ENCODE assay signal across 17 cellular contexts in genomic region chr1:201544710-201545109, GRCh38.
"Had no signal": no experiment of that assay in that cellular context is flagged by ENCODE, and none has a peak within 500 bp of the region (broad histone marks: within the 10 kb centered on the region; RNA-seq: fewer than 3 reads in every experiment).

No MANE protein-coding gene starts in this region.

- H3K27me3 ChIP-seq: right atrium auricular region, tibial artery had no signal

- H3K27ac Mint-ChIP-seq: dendritic cell treated with granulocyte-macrophage colony-stimulating factor and Interleukin-4, amounts not matched to agents 40 ng/mL and 50 ng/mL, for 4 days; effector memory CD8-positive, alpha-beta T cell; naive B cell; nephron progenitor cell; stimulated activated memory B cell treated with anti-CD40 and anti-IgM and Interleukin-4, amounts not matched to agents 10 μg/mL and 1 μg/mL and 100 μg/mL, for 72 hours; stimulated activated naive CD8-positive, alpha-beta T cell treated with anti-CD3 and anti-CD28 coated beads, Interleukin-15, Interleukin-2, amounts not matched to agents 100 ng/mL and 50 ng/mL, for 24 hours had no signal

- H3K27ac ChIP-seq: epithelial cell of prostate, foreskin keratinocyte, right atrium auricular region, upper lobe of right lung had no signal

- H3K36me3 ChIP-seq: esophagus squamous epithelium, right atrium auricular region, tibial artery, upper lobe of right lung had no signal

- H3K4me3 ChIP-seq: esophagus squamous epithelium, right atrium auricular region, tibial artery, upper lobe of right lung had no signal

- H3K9me3 ChIP-seq: esophagus squamous epithelium, right atrium auricular region, tibial artery, upper lobe of right lung had no signal

- H3K9me3 Mint-ChIP-seq: dendritic cell treated with granulocyte-macrophage colony-stimulating factor and Interleukin-4, amounts not matched to agents 40 ng/mL and 50 ng/mL, for 4 days; effector memory CD8-positive, alpha-beta T cell; nephron progenitor cell; stimulated activated memory B cell treated with anti-CD40 and anti-IgM and Interleukin-4, amounts not matched to agents 10 μg/mL and 1 μg/mL and 100 μg/mL, for 72 hours; stimulated activated naive CD8-positive, alpha-beta T cell treated with anti-CD3 and anti-CD28 coated beads, Interleukin-15, Interleukin-2, amounts not matched to agents 100 ng/mL and 50 ng/mL, for 24 hours had no signal

- H3K4me3 Mint-ChIP-seq: dendritic cell treated with granulocyte-macrophage colony-stimulating factor and Interleukin-4, amounts not matched to agents 40 ng/mL and 50 ng/mL, for 4 days; effector memory CD8-positive, alpha-beta T cell; naive B cell; nephron progenitor cell; stimulated activated memory B cell treated with anti-CD40 and anti-IgM and Interleukin-4, amounts not matched to agents 10 μg/mL and 1 μg/mL and 100 μg/mL, for 72 hours; stimulated activated naive CD8-positive, alpha-beta T cell treated with anti-CD3 and anti-CD28 coated beads, Interleukin-15, Interleukin-2, amounts not matched to agents 100 ng/mL and 50 ng/mL, for 24 hours had no signal

- DNase-seq: cerebellar nuclear complex; effector memory CD8-positive, alpha-beta T cell; esophagus squamous epithelium; foreskin keratinocyte; hippocampal formation; kidney glomerular epithelial cell; mesendoderm; naive B cell; nephron progenitor cell; stimulated activated CD4-positive, alpha-beta T cell treated with anti-CD3 and anti-CD28 coated beads, Interleukin-4, amount 100 ng/mL, for 24 hours; tibial artery; upper lobe of right lung had no signal
